ENCODE assay signal across 33 cellular contexts in the genomic region with DNA sequence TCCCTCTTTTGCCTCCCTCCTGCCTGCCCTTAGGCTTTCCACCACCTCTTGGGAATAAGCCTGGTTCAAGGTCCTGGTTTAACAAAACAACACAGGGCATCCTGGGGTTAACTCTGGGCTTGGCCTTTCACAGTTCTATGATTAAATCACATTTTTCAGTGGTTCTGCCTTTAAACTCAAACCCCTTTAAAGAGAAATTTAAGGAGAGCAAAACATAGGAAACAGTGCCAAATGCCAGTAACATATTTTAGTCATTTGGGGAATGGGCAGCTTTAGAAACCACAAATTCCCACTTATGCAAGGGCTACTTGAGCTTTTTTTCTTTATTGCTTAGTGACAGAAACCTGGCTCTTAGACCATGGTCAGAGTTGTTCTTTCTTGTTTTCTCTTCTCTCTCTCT.
DNase-seq lines count a peak whose midpoint lies in the region; ATAC-seq, FAIRE-seq and TF ChIP-seq lines count a peak whose summit lies in the region.
"Had no signal": no experiment of that assay in that cellular context is flagged by ENCODE, and none has a peak within 500 bp of the region (broad histone marks: within the 10 kb centered on the region; RNA-seq: fewer than 3 reads in every experiment).

No MANE protein-coding gene starts in this region.

- DNase-seq in BJ (ENCODE audit: low read depth) (peak; percentile 26), M059J (ENCODE audit: low read depth) (peak; percentile 51), H1 (ENCODE audit: low read depth in 1 of 2, low spot score in 2 of 2) (no peak), renal cortical epithelial cell (ENCODE audit: low read depth) (peak; percentile 64), GM19240 (ENCODE audit: insufficient read length, low spot score) (no peak), breast epithelium (ENCODE audit: low spot score in 2 of 2) (no peak), NCI-H2029 (lab: John Stamatoyannopoulos, UW) (no peak)
- DNase-seq: ACHN; activated CD4-positive, alpha-beta T cell treated with anti-CD3 and anti-CD28 coated beads, Interleukin-2, amount 50 U/mL, for 4 hours; activated CD4-positive, CD25-positive, alpha-beta regulatory T cell; activated gamma-delta T cell treated with Interleukin-2 at 50 U/mL for 16 hours; activated naive CD8-positive, alpha-beta T cell treated with anti-CD3 and anti-CD28 coated beads, Interleukin-2, amount 50 U/mL, for 24 hours; activated T-cell treated with anti-CD3 and anti-CD28 coated beads, Interleukin-2, amount 50 U/mL, for 48 hours; brain microvascular endothelial cell; COR-L47; effector CD8-positive, alpha-beta T cell; foreskin fibroblast; GF-D8; GM23248; NCI-H1694 treated with DMSO at 0.1 percent for 48 hours; NCI-H2171 treated with DMSO at 0.1 percent for 48 hours; NCI-H510A treated with DMSO at 0.1 percent for 48 hours; SJCRH30; spleen; stimulated activated CD4-positive, alpha-beta T cell treated with anti-CD3 and anti-CD28 coated beads, Interleukin-2, amount 100 ng/mL, for 24 hours; T-cell; transverse colon had no signal

- TF ChIP-seq EP300 in H1 (IDR thresholded peaks at IDR 0.05; ENCODE audit: borderline replicate concordance in 1 of 2, low read depth in 2 of 2, low read length in 2 of 2): no peak

- no peak overlapping the region for H2BK120ac ChIP-seq in H1 (replicated peaks; ENCODE audit: low read depth, low read length)

- H4K91ac ChIP-seq in H1 (replicated peaks; ENCODE audit: insufficient read length, low read length): no peak overlapping the region

- no peak for TF ChIP-seq RAD21 in H1 (IDR thresholded peaks at IDR 0.05 in 1 of 2, conservative IDR thresholded peaks at IDR 0.05 in 1 of 2; ENCODE audit: low read depth in 2 of 2, low read length in 2 of 2)

- no peak overlapping the region for H3K4ac ChIP-seq in H1 (replicated peaks; ENCODE audit: insufficient read length, low read depth, low read length)

- TF ChIP-seq POLR2A in H1 (IDR thresholded peaks at IDR 0.05; ENCODE audit: control extremely low read depth in 1 of 2, low read depth in 2 of 2, low read length in 2 of 2): no peak
- no peak for TF ChIP-seq POLR2A in breast epithelium (IDR thresholded peaks at IDR 0.05)

- no peak overlapping the region for H3K23ac ChIP-seq in H1 (ENCODE audit: insufficient read length)

- no peak overlapping the region for H2BK12ac ChIP-seq in H1 (ENCODE audit: low read depth, low read length)

- CTCF ChIA-PET in BJ (lab: Yijun Ruan, JAX) (interaction anchor here (1.6 kb wide), 1 partner anchor 113 kb away, joined by 3 read pairs; no protein-coding TSS in a partner anchor), H1 (lab: Charles Lee; ENCODE audit: partially characterized antibody) (interaction anchor here (0.6 to 1.4 kb wide), 4 partner anchors 15 to 349 kb away, joined by 3 to 8 read pairs (median 3); no protein-coding TSS in a partner anchor)

- no peak overlapping the region for H2AFZ ChIP-seq in H1 (ENCODE audit: low read length)
- H2AFZ ChIP-seq: GM23248, parathyroid adenoma had no signal

- H3K23me2 ChIP-seq in H1 (ENCODE audit: low read depth, low read length): no peaks in the 10 kb centered on the region

- H3K18ac ChIP-seq in H1 (ENCODE audit: extremely low read depth, low read length): no peak overlapping the region

- H3K36me3 ChIP-seq in BJ (ENCODE audit: control insufficient read depth, insufficient read depth, low read length): no peaks in the 10 kb centered on the region
- H3K36me3 ChIP-seq in H1 (ENCODE audit: control insufficient read depth in 2 of 4, insufficient read depth in 4 of 4, low read length in 3 of 4): no peaks in the 10 kb centered on the region
- no peaks in the 10 kb centered on the region for H3K36me3 ChIP-seq in breast epithelium
- H3K36me3 ChIP-seq: BLaER1 treated with 17β-estradiol and CSF1 and Interleukin-3, amounts not matched to agents 10 nM and 100 nM; brain microvascular endothelial cell; right atrium auricular region; SJCRH30; spleen; transverse colon had no signal

- no peak overlapping the region for H2BK20ac ChIP-seq in H1 (ENCODE audit: low read length)

- no peak for TF ChIP-seq CTCF in BJ (IDR thresholded peaks at IDR 0.05; ENCODE audit: insufficient read depth, low read depth, low read length)
- no peak for TF ChIP-seq CTCF in H1 (IDR thresholded peaks at IDR 0.05; ENCODE audit: control extremely low read depth in 1 of 3, insufficient read depth in 1 of 3, low read depth in 1 of 3, low read length in 3 of 3)
- TF ChIP-seq CTCF in breast epithelium (IDR thresholded peaks at IDR 0.05): no peak

- no peak overlapping the region for H4K8ac ChIP-seq in H1 (ENCODE audit: extremely low read depth, insufficient read depth, low read length)

- no peak overlapping the region for H3K4me2 ChIP-seq in H1 (ENCODE audit: insufficient read depth in 1 of 2, low read depth in 2 of 2, low read length in 2 of 2)
- H3K4me2 ChIP-seq: BLaER1 treated with 17β-estradiol and CSF1 and Interleukin-3, amounts not matched to agents 10 nM and 100 nM had no signal

- H2AK5ac ChIP-seq in H1 (ENCODE audit: low read depth, low read length): no peak overlapping the region

- no peaks in the 10 kb centered on the region; the same call in 1 of the 2 replicates for H3K79me1 ChIP-seq in H1 (ENCODE audit: low read depth, low read length)

- FAIRE-seq in H1 (lab: Jason Lieb, UNC): no peak
- FAIRE-seq: islet of Langerhans had no signal

- H3K9me3 ChIP-seq in H1 (ENCODE audit: insufficient read depth in 2 of 2, low read depth in 1 of 2, low read length in 1 of 2): no peaks in the 10 kb centered on the region
- no peaks in the 10 kb centered on the region for H3K9me3 ChIP-seq in breast epithelium
- H3K9me3 ChIP-seq: BLaER1 treated with 17β-estradiol and CSF1 and Interleukin-3, amounts not matched to agents 10 nM and 100 nM; right atrium auricular region; SJCRH30; spleen; transverse colon had no signal

- no peaks in the 10 kb centered on the region for H4K20me1 ChIP-seq in H1 (replicated peaks in 1 of 2; ENCODE audit: control insufficient read depth in 1 of 2, insufficient read depth in 2 of 2, low read length in 2 of 2)
- H4K20me1 ChIP-seq: BLaER1 treated with 17β-estradiol and CSF1 and Interleukin-3, amounts not matched to agents 10 nM and 100 nM had no signal

- no peak for ATAC-seq in HG02642 (IDR thresholded peaks at IDR 0.05; ENCODE audit: poor library complexity, unreplicated experiment)
- ATAC-seq: activated naive CD8-positive, alpha-beta T cell treated with anti-CD3 and anti-CD28 coated beads, Interleukin-2, amount 50 U/mL, for 24 hours; left lobe of liver; T-cell had no signal

- no peak overlapping the region for H3K27ac ChIP-seq in H1 (ENCODE audit: low read depth, low read length)
- H3K27ac ChIP-seq in breast epithelium: no peak overlapping the region
- H3K27ac ChIP-seq: BLaER1 treated with 17β-estradiol and CSF1 and Interleukin-3, amounts not matched to agents 10 nM and 100 nM; brain microvascular endothelial cell; GM23248; parathyroid adenoma; right atrium auricular region; SJCRH30; transverse colon had no signal

- no peak overlapping the region for H4K5ac ChIP-seq in H1 (ENCODE audit: insufficient read length, low read depth, low read length)

- H3K14ac ChIP-seq in H1 (ENCODE audit: insufficient read length): no peak overlapping the region

- no peaks in the 10 kb centered on the region; a peak in 1 of 7 replicates for H3K4me1 ChIP-seq in H1 (replicated peaks in 1 of 4; ENCODE audit: control insufficient read depth in 3 of 4, insufficient read depth in 4 of 4, low read length in 3 of 4)
- no peaks in the 10 kb centered on the region for H3K4me1 ChIP-seq in breast epithelium
- H3K4me1 ChIP-seq: right atrium auricular region, SJCRH30 had no signal

- no peak overlapping the region for H3K9ac ChIP-seq in H1 (replicated peaks in 1 of 4; ENCODE audit: extremely low read depth in 1 of 4, low read depth in 3 of 4, low read length in 3 of 4)
- H3K9ac ChIP-seq: BLaER1 treated with 17β-estradiol and CSF1 and Interleukin-3, amounts not matched to agents 10 nM and 100 nM; GM23248; parathyroid adenoma had no signal

- H3K4me3 ChIP-seq in BJ (ENCODE audit: low read depth, low read length): no peak overlapping the region
- H3K4me3 ChIP-seq in H1 (ENCODE audit: extremely low read depth in 1 of 4, insufficient read depth in 2 of 4, low read depth in 3 of 4, low read length in 4 of 4): no peak overlapping the region
- H3K4me3 ChIP-seq in breast epithelium: no peak overlapping the region
- H3K4me3 ChIP-seq: BLaER1 treated with 17β-estradiol and CSF1 and Interleukin-3, amounts not matched to agents 10 nM and 100 nM; GM23248; right atrium auricular region; SJCRH30; spleen; transverse colon had no signal

- POLR2A ChIA-PET in BJ (lab: Charles Lee): interaction anchor here (0.6 kb wide), 1 partner anchor 17 kb away, joined by 3 read pairs; no protein-coding TSS in a partner anchor
- POLR2A ChIA-PET in H1 (lab: Charles Lee; ENCODE audit: partially characterized antibody): interaction anchor here (0.6 kb wide), 2 partner anchors 29 to 171 kb away, joined by 5 read pairs; a partner anchor contains a TSS

- 0 out of 2 replicates have a peak overlapping the region, but pooled peaks have one; percentile 45 for H2BK5ac ChIP-seq in H1 (ENCODE audit: low read depth, low read length)

- intact Hi-C loops in breast epithelium (cut with DNase I; ENCODE audit: low total_unique reads): no loop called here

- H2BK15ac ChIP-seq in H1 (ENCODE audit: low read length): no peak overlapping the region

- H3K27me3 ChIP-seq in BJ (ENCODE audit: control insufficient read depth, insufficient read depth, low read length): no peaks in the 10 kb centered on the region
- H3K27me3 ChIP-seq in H1 (replicated peaks in 1 of 4; ENCODE audit: control insufficient read depth in 3 of 4, extremely low read depth in 1 of 4, insufficient read depth in 3 of 4, low read length in 3 of 4): no peaks in the 10 kb centered on the region
- H3K27me3 ChIP-seq in breast epithelium: no peaks in the 10 kb centered on the region
- H3K27me3 ChIP-seq: BLaER1 treated with 17β-estradiol and CSF1 and Interleukin-3, amounts not matched to agents 10 nM and 100 nM; brain microvascular endothelial cell; right atrium auricular region; SJCRH30; spleen; transverse colon had no signal

- no peak overlapping the region for H3K56ac ChIP-seq in H1 (replicated peaks; ENCODE audit: insufficient read length, low read depth, low read length)

- no peaks in the 10 kb centered on the region for H3K79me2 ChIP-seq in H1 (ENCODE audit: control insufficient read depth in 1 of 2, insufficient read depth in 2 of 2, low read length in 2 of 2)
- H3K79me2 ChIP-seq: parathyroid adenoma had no signal

TF ChIP-seq in H1, 55 proteins besides CTCF, POLR2A, EP300 and RAD21 (continues in another document):
- TF ChIP-seq SP4 (IDR thresholded peaks at IDR 0.05; ENCODE audit: low read length): no peak
- TF ChIP-seq FOSL1 (IDR thresholded peaks at IDR 0.05; ENCODE audit: insufficient read depth, low read depth, low read length): no peak
- no peak for TF ChIP-seq BRCA1 (IDR thresholded peaks at IDR 0.05; ENCODE audit: low read depth, low read length)
- TF ChIP-seq, protein P1, sequence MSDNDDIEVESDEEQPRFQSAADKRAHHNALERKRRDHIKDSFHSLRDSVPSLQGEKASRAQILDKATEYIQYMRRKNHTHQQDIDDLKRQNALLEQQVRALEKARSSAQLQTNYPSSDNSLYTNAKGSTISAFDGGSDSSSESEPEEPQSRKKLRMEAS (IDR thresholded peaks at IDR 0.05): no peak
- TF ChIP-seq TBP (IDR thresholded peaks at IDR 0.05; ENCODE audit: low read depth, low read length): no peak

Comparison
In these comparisons a context has a peak if more than half of its experiments do, and no peak if none do; other contexts are left out.
1. DNase-seq: peak in BJ (single experiment), M059J (single experiment) and renal cortical epithelial cell (single experiment); none in H1 (0 of 2), GM19240 (single experiment), breast epithelium (0 of 2) and NCI-H2029 (single experiment).